In genomic region chr20:1946762-1947534, GRCh38 we compare ENCODE assay signal across 9 cellular contexts. TPM values are rescaled to one million over a fixed set of nuclear protein-coding genes. Genes with fewer than 3 reads are reported as not detected.
DNase-seq lines count a peak whose midpoint lies in the region; ATAC-seq, FAIRE-seq and TF ChIP-seq lines count a peak whose summit lies in the region.
"Had no signal": no experiment of that assay in that cellular context is flagged by ENCODE, and none has a peak within 500 bp of the region (broad histone marks: within the 10 kb centered on the region; RNA-seq: fewer than 3 reads in every experiment).

No MANE protein-coding gene starts in this region.

- peaks cover 29% of the 10 kb centered on the region for H3K4me1 ChIP-seq in keratinocyte (ENCODE audit: control insufficient read depth, extremely low read depth, insufficient read depth, low read length)
- peaks cover 12% of the 10 kb centered on the region for H3K4me1 ChIP-seq in skeletal muscle satellite cell (ENCODE audit: control insufficient read depth, insufficient read depth, low read length)

- ATAC-seq in GM18909 (IDR thresholded peaks at IDR 0.05; ENCODE audit: poor library complexity, unreplicated experiment) = no peak

- H3K27ac ChIP-seq in keratinocyte (ENCODE audit: control insufficient read depth, insufficient read depth, low read length) = no peak overlapping the region

- H2AFZ ChIP-seq in keratinocyte (ENCODE audit: control insufficient read depth, low read length) = peak overlapping the region; percentile 38

- H3K9ac ChIP-seq in keratinocyte (ENCODE audit: control insufficient read depth, extremely low read depth, insufficient read depth, low read length) (peak overlapping the region; percentile 4), skeletal muscle satellite cell (ENCODE audit: low read depth, low read length) (no peak overlapping the region)

- TF ChIP-seq RAD21 in Ishikawa (IDR thresholded peaks at IDR 0.05; ENCODE audit: low read depth) = no peak

- H3K4me2 ChIP-seq in keratinocyte (ENCODE audit: control insufficient read depth, extremely low read depth, insufficient read depth, low read depth, low read length) (peak overlapping the region; percentile 67), skeletal muscle satellite cell (ENCODE audit: low read length) (peak overlapping the region; percentile 68)

- H3K9me1 ChIP-seq in keratinocyte (ENCODE audit: control insufficient read depth, extremely low read depth, insufficient read depth, low read length) = no peaks in the 10 kb centered on the region

- FAIRE-seq in keratinocyte (lab: Jason Lieb, UNC) = peak; percentile 77

- H3K36me3 ChIP-seq in keratinocyte (ENCODE audit: control insufficient read depth in 2 of 2, extremely low read depth in 1 of 2, insufficient read depth in 2 of 2, low read length in 2 of 2) (no peaks in the 10 kb centered on the region), skeletal muscle satellite cell (ENCODE audit: insufficient read depth, low read length) (no peaks in the 10 kb centered on the region)

- H3K79me2 ChIP-seq in keratinocyte (ENCODE audit: control insufficient read depth, insufficient read depth, low read length) = no peaks in the 10 kb centered on the region

- dilution Hi-C loops in keratinocyte (cut with MboI; ENCODE audit: extremely low pct_ligation_motif_present, low sequenced_read_pairs) = no loop called here

- H3K4me3 ChIP-seq in keratinocyte (ENCODE audit: control insufficient read depth in 2 of 3, extremely low read depth in 1 of 3, insufficient read depth in 2 of 3, low read depth in 1 of 3, low read length in 3 of 3) (peak overlapping the region in 1 of 3 experiments; percentile 19), skeletal muscle satellite cell (ENCODE audit: low read length) (no peak overlapping the region)

- DNase-seq in cerebellar cortex (ENCODE audit: low spot score) (peak; percentile 95), keratinocyte (ENCODE audit: low read depth, low spot score) (no peak), NCI-H146 (lab: John Stamatoyannopoulos, UW) (no peak), DMS114 treated with DMSO at 0.1 percent for 48 hours (lab: John Stamatoyannopoulos, UW; ENCODE audit: unreplicated experiment) (no peak)
- DNase-seq in activated CD8-positive, alpha-beta memory T cell treated with anti-CD3 and anti-CD28 coated beads, Interleukin-2, amount 50 U/mL, for 48 hours = no peak

- H3K9me3 ChIP-seq in keratinocyte (ENCODE audit: control insufficient read depth, low read depth, low read length) = no peaks in the 10 kb centered on the region
- no peaks in the 10 kb centered on the region for H3K9me3 ChIP-seq in skeletal muscle satellite cell (replicated peaks; ENCODE audit: low read length)

- H4K20me1 ChIP-seq in keratinocyte (ENCODE audit: control insufficient read depth, extremely low read depth, insufficient read depth, low read length) = no peaks in the 10 kb centered on the region

- no peak for TF ChIP-seq CTCF in keratinocyte (optimal IDR thresholded peaks at IDR 0.05 in 1 of 3, IDR thresholded peaks at IDR 0.05 in 1 of 3, conservative IDR thresholded peaks at IDR 0.05 in 1 of 3; ENCODE audit: extremely low read depth in 1 of 3, insufficient read depth in 2 of 3, low read length in 3 of 3)

- no peaks in the 10 kb centered on the region for H3K27me3 ChIP-seq in keratinocyte (ENCODE audit: control insufficient read depth, extremely low read depth, insufficient read depth, low read length)
- peaks cover 75% of the 10 kb centered on the region for H3K27me3 ChIP-seq in skeletal muscle satellite cell (ENCODE audit: control insufficient read depth, insufficient read depth, low read length)

- TF ChIP-seq EP300 in Ishikawa (IDR thresholded peaks at IDR 0.05; ENCODE audit: borderline replicate concordance) = no peak

TF ChIP-seq in Ishikawa, 13 proteins besides CTCF, POLR2A, EP300 and RAD21:
- TF ChIP-seq TEAD4 (IDR thresholded peaks at IDR 0.05) (peak; percentile 21; the same call in 1 of the 2 replicates), EGR1 (IDR thresholded peaks at IDR 0.05) (no peak)

RNA-seq across cellular contexts. Expression of gene PDYN, which starts 46.9 kb away (rescaled TPM):
- polyA plus RNA-seq in keratinocyte = 0.03 TPM in 1 of 3 replicates, not detected in the others
- not detected for polyA plus RNA-seq in keratinocyte (2011; ENCODE audit: low read depth)
- not detected in 2 replicates for polyA plus RNA-seq in keratinocyte (2011; cell fraction: cytosol; rRNA removed)
- polyA plus RNA-seq in keratinocyte (2011; cell fraction: nucleus; rRNA removed) = 0.07 TPM in 1 of 2 replicates, not detected in the other
- not detected in 2 replicates for polyA plus RNA-seq in keratinocyte (2012; ENCODE audit: low replicate concordance)
- polyA minus RNA-seq in keratinocyte = not detected in 3 replicates
- polyA minus RNA-seq in keratinocyte (2011; cell fraction: cytosol; rRNA and poly(A)+ RNA removed) = not detected
- polyA minus RNA-seq in keratinocyte (2011; cell fraction: nucleus; rRNA and poly(A)+ RNA removed) = not detected in 2 replicates
- not detected in 2 replicates for total RNA-seq in skeletal muscle satellite cell (2012; rRNA removed)
- total RNA-seq: NCI-H460 had no signal

RNA-seq across cellular contexts. Expression of gene SIRPA, which starts 51.7 kb away (rescaled TPM):
- 19.9 to 50.7 TPM (median 23.7 TPM) in 3 replicates for polyA plus RNA-seq in keratinocyte
- polyA plus RNA-seq in keratinocyte (2011; ENCODE audit: low read depth) = 14.5 TPM
- polyA plus RNA-seq in keratinocyte (2011; cell fraction: cytosol; rRNA removed) = 27.2 and 34.1 TPM in 2 replicates
- polyA plus RNA-seq in keratinocyte (2011; cell fraction: nucleus; rRNA removed) = 64.2 and 79.1 TPM in 2 replicates
- 37.4 and 48.9 TPM in 2 replicates for polyA plus RNA-seq in keratinocyte (2012; ENCODE audit: low replicate concordance)
- 23.1 to 84.4 TPM (median 23.5 TPM) in 3 replicates for polyA minus RNA-seq in keratinocyte
- 21.5 TPM for polyA minus RNA-seq in keratinocyte (2011; cell fraction: cytosol; rRNA and poly(A)+ RNA removed)
- polyA minus RNA-seq in keratinocyte (2011; cell fraction: nucleus; rRNA and poly(A)+ RNA removed) = 35.0 and 48.7 TPM in 2 replicates
- 4.6 and 5.1 TPM in 2 replicates for total RNA-seq in skeletal muscle satellite cell (2012; rRNA removed)
